In genomic region chr7:150399421-150399820, GRCh38 we compare ENCODE assay signal across 28 cellular contexts. TPM values are rescaled to one million over a fixed set of nuclear protein-coding genes. Genes with fewer than 3 reads are reported as not detected.
A peak's percentile ranks its signal among the peaks of the same experiment; 100 is the strongest.
DNase-seq lines count a peak whose midpoint lies in the region; ATAC-seq, FAIRE-seq and TF ChIP-seq lines count a peak whose summit lies in the region.
"Had no signal": no experiment of that assay in that cellular context is flagged by ENCODE, and none has a peak within 500 bp of the region (broad histone marks: within the 10 kb centered on the region; RNA-seq: fewer than 3 reads in every experiment).

No MANE protein-coding gene starts in this region.

- no peaks in the 10 kb centered on the region for H3K27me3 ChIP-seq in NT2/D1 (ENCODE audit: insufficient read depth, insufficient read length)
- H3K27me3 ChIP-seq in neural progenitor cell = no peaks in the 10 kb centered on the region
- H3K27me3 ChIP-seq: heart right ventricle had no signal

- H3K4me1 Mint-ChIP-seq in neural progenitor cell = peaks cover 75% of the 10 kb centered on the region

- H3K36me3 Mint-ChIP-seq in neural progenitor cell = peaks cover 11% of the 10 kb centered on the region

- H3K27ac ChIP-seq in neural progenitor cell = no peak overlapping the region
- H3K27ac ChIP-seq: heart right ventricle, lower lobe of right lung had no signal

- no peaks in the 10 kb centered on the region for H3K36me3 ChIP-seq in ES-I3 (ENCODE audit: insufficient read depth, low read length)
- H3K36me3 ChIP-seq in NT2/D1 (ENCODE audit: insufficient read depth, insufficient read length, low read length) = peaks cover 18% of the 10 kb centered on the region
- no peaks in the 10 kb centered on the region for H3K36me3 ChIP-seq in neural progenitor cell

- no peak for FAIRE-seq in frontal cortex (lab: Jason Lieb, UNC)

- DNase-seq in NT2/D1 (ENCODE audit: low read depth, low spot score) (no peak), neural progenitor cell (ENCODE audit: low spot score) (no peak), MV-4-11 (lab: John Stamatoyannopoulos, UW) (no peak), putamen (ENCODE audit: low spot score) (no peak), frontal cortex (ENCODE audit: low spot score in 2 of 2) (no peak)
- DNase-seq: activated CD4-positive, CD25-positive, alpha-beta regulatory T cell treated with anti-CD3 and anti-CD28 coated beads, Interleukin-2, amount 50 U/mL, for 72 hours; activated CD8-positive, alpha-beta memory T cell treated with anti-CD3 and anti-CD28 coated beads for 24 hours; activated naive CD4-positive, alpha-beta T cell treated with Interleukin-2 at 50 U/mL for 16 hours; activated T-cell treated with anti-CD3 and anti-CD28 coated beads, Interleukin-2, amount 50 U/mL, for 24 hours; amniotic stem cell; C1 segment of cervical spinal cord; H7; heart right ventricle; KG1; lower lobe of right lung; NCI-H1694; NCI-H2171; NCI-H526 treated with DMSO at 0.1 percent for 48 hours; right cardiac atrium; SW 1271 had no signal

- H3K4me1 ChIP-seq in ES-I3 (ENCODE audit: insufficient read depth, low read length) (peaks cover 57% of the 10 kb centered on the region), NT2/D1 (ENCODE audit: insufficient read depth, insufficient read length) (peaks cover 31% of the 10 kb centered on the region), neural progenitor cell (peaks cover 69% of the 10 kb centered on the region)

- H3K4me3 Mint-ChIP-seq in neural progenitor cell = no peak overlapping the region
- H3K4me3 Mint-ChIP-seq: activated T-cell treated with anti-CD3 and anti-CD28 coated beads, Interleukin-2, amount 50 U/mL, for 24 hours; dendritic cell treated with granulocyte-macrophage colony-stimulating factor and Interleukin-4, amounts not matched to agents 40 ng/mL and 50 ng/mL, for 4 days had no signal

- H3K9ac ChIP-seq in ES-I3 (ENCODE audit: low read depth, low read length) (peak overlapping the region; percentile 21; the same call in 1 of the 2 replicates), NT2/D1 (ENCODE audit: insufficient read length, low read depth) (peak overlapping the region; percentile 77), neural progenitor cell (no peak overlapping the region)

- H3K9me3 Mint-ChIP-seq in neural progenitor cell = no peaks in the 10 kb centered on the region
- H3K9me3 Mint-ChIP-seq: activated T-cell treated with anti-CD3 and anti-CD28 coated beads, Interleukin-2, amount 50 U/mL, for 24 hours; dendritic cell treated with granulocyte-macrophage colony-stimulating factor and Interleukin-4, amounts not matched to agents 40 ng/mL and 50 ng/mL, for 4 days; type B pancreatic cell had no signal

- H2AFZ ChIP-seq in neural progenitor cell (replicated peaks) = no peak overlapping the region

- TF ChIP-seq CTCF in neural progenitor cell (IDR thresholded peaks at IDR 0.05) = no peak

- H3K4me2 ChIP-seq in neural progenitor cell = peak overlapping the region; percentile 29

- ATAC-seq in esophagus mucosa (peak; percentile 8), GM21717 (IDR thresholded peaks at IDR 0.05; ENCODE audit: unreplicated experiment) (no peak)
- ATAC-seq: lower lobe of right lung had no signal

- H3K9me3 ChIP-seq in ES-I3 (ENCODE audit: control insufficient read depth, insufficient read depth, low read length) (no peaks in the 10 kb centered on the region), NT2/D1 (ENCODE audit: insufficient read depth, low read length) (no peaks in the 10 kb centered on the region), neural progenitor cell (ENCODE audit: low read depth) (no peaks in the 10 kb centered on the region)
- H3K9me3 ChIP-seq: heart right ventricle, lower lobe of right lung had no signal

- H4K20me1 ChIP-seq in neural progenitor cell (ENCODE audit: low read depth) = peaks cover 25% of the 10 kb centered on the region

- peaks cover 16% of the 10 kb centered on the region for H3K79me2 ChIP-seq in neural progenitor cell (ENCODE audit: low read depth)

- peak overlapping the region; percentile 95 for H3K27ac Mint-ChIP-seq in neural progenitor cell
- H3K27ac Mint-ChIP-seq: activated T-cell treated with anti-CD3 and anti-CD28 coated beads, Interleukin-2, amount 50 U/mL, for 24 hours; dendritic cell treated with granulocyte-macrophage colony-stimulating factor and Interleukin-4, amounts not matched to agents 40 ng/mL and 50 ng/mL, for 4 days had no signal

- H3F3A ChIP-seq in neural progenitor cell (ENCODE audit: low read depth) = peaks cover 39% of the 10 kb centered on the region

- no peak overlapping the region for H3K4me3 ChIP-seq in NT2/D1 (ENCODE audit: insufficient read length, low read depth)
- no peak overlapping the region for H3K4me3 ChIP-seq in neural progenitor cell
- H3K4me3 ChIP-seq: heart right ventricle, lower lobe of right lung had no signal

- peaks cover 2% of the 10 kb centered on the region for H3K27me3 Mint-ChIP-seq in neural progenitor cell (ENCODE audit: insufficient read depth, low read depth)
- H3K27me3 Mint-ChIP-seq: activated T-cell treated with anti-CD3 and anti-CD28 coated beads, Interleukin-2, amount 50 U/mL, for 24 hours; type B pancreatic cell had no signal

RNA-seq across cellular contexts. Expression of gene ZNF775, which starts 20.3 kb away (rescaled TPM):
- 1.3 TPM for total RNA-seq in esophagus mucosa
- 3.0 and 26.1 TPM in 2 replicates for total RNA-seq in neural progenitor cell (ENCODE audit: low replicate concordance)
- total RNA-seq in frontal cortex = 10.2 TPM

RNA-seq across cellular contexts. Expression of gene REPIN1, which starts 30.8 kb away (rescaled TPM):
- total RNA-seq in esophagus mucosa (44.9 TPM), neural progenitor cell (ENCODE audit: low replicate concordance) (18.0 and 58.9 TPM in 2 replicates), frontal cortex (29.3 TPM)

RNA-seq across cellular contexts. Expression of gene GIMAP8, which starts 51.0 kb away (rescaled TPM):
- 1.6 TPM for total RNA-seq in esophagus mucosa
- not detected in 2 replicates for total RNA-seq in neural progenitor cell (ENCODE audit: low replicate concordance)
- 1.6 TPM for total RNA-seq in frontal cortex
- total RNA-seq: Calu3, H7, osteocyte had no signal

RNA-seq across cellular contexts. Expression of gene RARRES2, which starts 58.0 kb away (rescaled TPM):
- total RNA-seq in esophagus mucosa (7.5 TPM), neural progenitor cell (ENCODE audit: low replicate concordance) (0.19 and 0.43 TPM in 2 replicates), frontal cortex (6.9 TPM)
- total RNA-seq: endothelial cell of umbilical vein, osteocyte had no signal
